In genomic region chr14:103243764-103244737, GRCh38 we compare ENCODE assay signal across 1 cellular context.
TF ChIP-seq lines count a peak whose summit lies in the region.

No MANE protein-coding gene starts in this region.

TF ChIP-seq in H1, 55 proteins besides CTCF, POLR2A, EP300 and RAD21:
- no peak for TF ChIP-seq ATF3 (IDR thresholded peaks at IDR 0.05; ENCODE audit: insufficient read depth, low read depth, low read length)
- TF ChIP-seq TAF1 (IDR thresholded peaks at IDR 0.05; ENCODE audit: low read depth, low read length) = peak; percentile 29; the same call in 1 of the 2 replicates
- TF ChIP-seq TAF7 (optimal IDR thresholded peaks at IDR 0.05; ENCODE audit: borderline replicate concordance, low read depth, low read length) = no peak
- no peak for TF ChIP-seq E2F6 (IDR thresholded peaks at IDR 0.05)
- TF ChIP-seq CHD2 (IDR thresholded peaks at IDR 0.05; ENCODE audit: low read length) = no peak
- no peak for TF ChIP-seq CHD1 (IDR thresholded peaks at IDR 0.05; ENCODE audit: low read depth, low read length)
- TF ChIP-seq SRF (IDR thresholded peaks at IDR 0.05; ENCODE audit: low read depth, low read length) = peak; percentile 96
- TF ChIP-seq GTF2F1 (IDR thresholded peaks at IDR 0.05; ENCODE audit: borderline replicate concordance, low read depth, low read length) = no peak
